17 cellular contexts compared by ENCODE assay signal in the genomic region with DNA sequence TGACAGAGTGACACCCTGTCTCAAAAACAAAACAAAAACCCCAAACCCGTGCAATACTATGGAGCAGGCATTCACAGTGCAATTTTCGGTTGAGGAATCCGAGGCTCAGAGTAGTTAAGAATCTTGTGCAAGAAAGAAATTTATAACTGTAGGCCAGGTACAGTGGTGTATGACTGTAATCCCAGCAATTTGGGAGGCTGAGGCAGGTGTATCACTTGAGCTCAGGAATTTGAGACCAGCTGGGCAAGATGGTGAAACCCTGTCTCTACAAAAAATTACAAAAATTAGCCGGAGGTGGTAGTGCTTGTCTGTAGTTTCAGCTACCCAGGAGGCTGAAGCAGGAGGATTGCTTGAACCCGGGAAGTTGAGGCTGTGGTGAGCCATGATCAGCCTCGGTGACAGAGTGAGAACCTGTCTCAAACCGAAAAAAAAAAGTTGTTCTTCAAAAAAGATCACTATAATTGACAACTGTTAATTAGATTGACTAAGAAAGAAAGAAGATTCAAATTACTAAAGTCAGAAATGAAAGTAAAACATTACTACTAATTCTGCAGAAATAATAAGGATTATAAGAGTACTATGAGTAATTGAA. TPM values are rescaled to one million over a fixed set of nuclear protein-coding genes. Genes with fewer than 3 reads are reported as not detected.
DNase-seq lines count a peak whose midpoint lies in the region; ATAC-seq, FAIRE-seq and TF ChIP-seq lines count a peak whose summit lies in the region.
"Had no signal": no experiment of that assay in that cellular context is flagged by ENCODE, and none has a peak within 500 bp of the region (broad histone marks: within the 10 kb centered on the region; RNA-seq: fewer than 3 reads in every experiment).

No MANE protein-coding gene starts in this region.

- H2AK5ac ChIP-seq in trophoblast cell (ENCODE audit: low read length), result no peak overlapping the region

- H3K4ac ChIP-seq in trophoblast cell (ENCODE audit: low read depth, low read length), result no peak overlapping the region

- H3K14ac ChIP-seq in trophoblast cell (ENCODE audit: low read length), result no peak overlapping the region

- no peak overlapping the region for H2AFZ ChIP-seq in trophoblast cell (ENCODE audit: insufficient read depth, low read length, poor library complexity)

- peaks cover 52% of the 10 kb centered on the region for H3K4me1 Mint-ChIP-seq in activated CD4-positive, alpha-beta memory T cell treated with anti-CD3 and anti-CD28 coated beads, Interleukin-2, amount 10 ng/mL, durations not matched to agents 7 days and 5 days

- POLR2A ChIA-PET in activated CD4-positive, alpha-beta memory T cell treated with anti-CD3 and anti-CD28 coated beads, Interleukin-2, amount 10 ng/mL, durations not matched to agents 7 days and 5 days (lab: Charles Lee), result interaction anchor here (1.0 to 2.4 kb wide), 5 partner anchors 13 to 92 kb away, joined by 3 to 7 read pairs (median 5); a partner anchor contains a TSS

- WGBS in trophoblast cell (ENCODE audit: extremely low coverage, insufficient coverage, insufficient read length), result no CpG with 5 or more reads among the region's 7 CpGs
- 82 to 91% (median 90%) methylated on average over 7 of the region's 7 CpGs for WGBS in stomach, 5 donors
- 93% methylated on average over 7 of the region's 7 CpGs for WGBS in prostate gland

- H4K91ac ChIP-seq in trophoblast cell (ENCODE audit: low read depth, low read length), result no peak overlapping the region

- H3K79me2 ChIP-seq in trophoblast cell (ENCODE audit: control insufficient read depth, insufficient read depth, low read length, poor library complexity), result no peaks in the 10 kb centered on the region

- no peak overlapping the region for H3K4me3 Mint-ChIP-seq in activated CD4-positive, alpha-beta memory T cell treated with anti-CD3 and anti-CD28 coated beads, Interleukin-2, amount 10 ng/mL, durations not matched to agents 7 days and 5 days
- H3K4me3 Mint-ChIP-seq: CD4-positive, alpha-beta T cell; H9 had no signal

- intact Hi-C loops in stomach (cut with DNase I; ENCODE audit: low total_unique reads) (no loop called here), prostate gland (cut with DNase I) (no loop called here)

- no peak overlapping the region for H3K23ac ChIP-seq in trophoblast cell (ENCODE audit: low read length)

- H4K12ac ChIP-seq in trophoblast cell (ENCODE audit: low read depth, low read length), result no peak overlapping the region

- no peak overlapping the region for H3K4me3 ChIP-seq in trophoblast cell (ENCODE audit: low read depth, low read length)
- no peak overlapping the region for H3K4me3 ChIP-seq in stomach
- no peak overlapping the region for H3K4me3 ChIP-seq in prostate gland
- H3K4me3 ChIP-seq: BLaER1 treated with 17β-estradiol and CSF1 and Interleukin-3, amounts not matched to agents 10 nM and 100 nM had no signal

- H3K27me3 Mint-ChIP-seq in activated CD4-positive, alpha-beta memory T cell treated with anti-CD3 and anti-CD28 coated beads, Interleukin-2, amount 10 ng/mL, durations not matched to agents 7 days and 5 days, result no peaks in the 10 kb centered on the region
- H3K27me3 Mint-ChIP-seq: CD4-positive, alpha-beta T cell had no signal

- peaks cover 3% of the 10 kb centered on the region for H3K9me3 Mint-ChIP-seq in activated CD4-positive, alpha-beta memory T cell treated with anti-CD3 and anti-CD28 coated beads, Interleukin-2, amount 10 ng/mL, durations not matched to agents 7 days and 5 days
- H3K9me3 Mint-ChIP-seq: CD4-positive, alpha-beta T cell; H9 had no signal

- peaks cover 78% of the 10 kb centered on the region for H3K36me3 Mint-ChIP-seq in activated CD4-positive, alpha-beta memory T cell treated with anti-CD3 and anti-CD28 coated beads, Interleukin-2, amount 10 ng/mL, durations not matched to agents 7 days and 5 days (ENCODE audit: low read depth)

- no peak overlapping the region for H4K8ac ChIP-seq in trophoblast cell (ENCODE audit: low read depth, low read length)

- H3K27ac Mint-ChIP-seq in activated CD4-positive, alpha-beta memory T cell treated with anti-CD3 and anti-CD28 coated beads, Interleukin-2, amount 10 ng/mL, durations not matched to agents 7 days and 5 days, result peak overlapping the region; percentile 68
- H3K27ac Mint-ChIP-seq: CD4-positive, alpha-beta T cell; H9 had no signal

- H3K79me1 ChIP-seq in trophoblast cell (ENCODE audit: low read length), result no peaks in the 10 kb centered on the region

- peak; percentile 63 to 80 for ATAC-seq in activated CD4-positive, CD25-positive, alpha-beta regulatory T cell treated with anti-CD3 and anti-CD28 coated beads, Interleukin-2, amount 50 U/mL, for 24 hours

- peaks cover 0 to 4% of the 10 kb centered on the region in 2 experiments for H3K4me1 ChIP-seq in trophoblast cell (ENCODE audit: control insufficient read depth in 1 of 2, insufficient read depth in 2 of 2, low read length in 2 of 2)
- H3K4me1 ChIP-seq in stomach, result no peaks in the 10 kb centered on the region
- no peaks in the 10 kb centered on the region for H3K4me1 ChIP-seq in prostate gland (replicated peaks)

- H3K9ac ChIP-seq in trophoblast cell (ENCODE audit: low read length), result no peak overlapping the region
- H3K9ac ChIP-seq: BLaER1 treated with 17β-estradiol and CSF1 and Interleukin-3, amounts not matched to agents 10 nM and 100 nM had no signal

- CTCF ChIA-PET in activated CD4-positive, alpha-beta memory T cell treated with anti-CD3 and anti-CD28 coated beads, Interleukin-2, amount 10 ng/mL, durations not matched to agents 7 days and 5 days (lab: Charles Lee), result interaction anchor here (1.1 to 1.4 kb wide), 6 partner anchors 13 to 77 kb away, joined by 3 to 5 read pairs (median 4); a partner anchor contains a TSS

- no peak overlapping the region for H2BK12ac ChIP-seq in trophoblast cell (ENCODE audit: low read length)

- H2BK5ac ChIP-seq in trophoblast cell (ENCODE audit: low read depth, low read length, poor library complexity), result no peak overlapping the region

- H3K9me3 ChIP-seq in trophoblast cell (ENCODE audit: insufficient read depth, low read depth, low read length) (no peaks in the 10 kb centered on the region), stomach (peaks cover 0 to 5% (median 0%) of the 10 kb centered on the region in 4 donors), prostate gland (no peaks in the 10 kb centered on the region)

- no peak overlapping the region for H3K4me2 ChIP-seq in trophoblast cell (ENCODE audit: low read length)
- H3K4me2 ChIP-seq: BLaER1 treated with 17β-estradiol and CSF1 and Interleukin-3, amounts not matched to agents 10 nM and 100 nM had no signal

- no peak for TF ChIP-seq CTCF in stomach (IDR thresholded peaks at IDR 0.05)
- no peak for TF ChIP-seq CTCF in prostate gland (IDR thresholded peaks at IDR 0.05)

- H3K36me3 ChIP-seq in trophoblast cell (ENCODE audit: control insufficient read depth in 1 of 2, insufficient read depth in 2 of 2, low read length in 2 of 2) (no peaks in the 10 kb centered on the region), stomach (peaks cover 0 to 45% (median 25%) of the 10 kb centered on the region in 4 donors), prostate gland (no peaks in the 10 kb centered on the region)

- FAIRE-seq in GM12891 (lab: Jason Lieb, UNC), result peak; percentile 41
- FAIRE-seq: GM12892 had no signal

- no peak for DNase-seq in activated CD4-positive, CD25-positive, alpha-beta regulatory T cell treated with anti-CD3 and anti-CD28 coated beads, Interleukin-2, amount 50 U/mL, for 72 hours
- DNase-seq in GM12891 (ENCODE audit: insufficient read length, low spot score) (no peak), trophoblast cell (peak; percentile 90 to 97), stomach (no peak), NCI-H446 treated with DMSO at 0.1 percent for 48 hours (lab: John Stamatoyannopoulos, UW) (no peak), prostate gland (ENCODE audit: low spot score) (no peak)
- no peak for DNase-seq in activated CD4-positive, alpha-beta memory T cell treated with anti-CD3 and anti-CD28 coated beads, Interleukin-2, amount 10 ng/mL, durations not matched to agents 7 days and 5 days
- DNase-seq: AML-193; CD4-positive, alpha-beta T cell; DMS79; GOT3; H9; IMR-90 had no signal

- H3K18ac ChIP-seq in trophoblast cell (ENCODE audit: low read length), result no peak overlapping the region

- no peak for TF ChIP-seq EP300 in stomach (IDR thresholded peaks at IDR 0.05)

- TF ChIP-seq POLR2A in GM12891 (IDR thresholded peaks at IDR 0.05; ENCODE audit: low read depth, low read length) (no peak), stomach (IDR thresholded peaks at IDR 0.05) (no peak), prostate gland (IDR thresholded peaks at IDR 0.05) (no peak)

- H3K27ac ChIP-seq in trophoblast cell (ENCODE audit: low read depth, low read length) (no peak overlapping the region), stomach (no peak overlapping the region), prostate gland (no peak overlapping the region)
- H3K27ac ChIP-seq: 22Rv1; BLaER1 treated with 17β-estradiol and CSF1 and Interleukin-3, amounts not matched to agents 10 nM and 100 nM had no signal

- H3K27me3 ChIP-seq in trophoblast cell (ENCODE audit: insufficient read depth, low read length) (no peaks in the 10 kb centered on the region), stomach (no peaks in the 10 kb centered on the region), prostate gland (replicated peaks; ENCODE audit: insufficient read depth) (no peaks in the 10 kb centered on the region)
- H3K27me3 ChIP-seq: BLaER1 treated with 17β-estradiol and CSF1 and Interleukin-3, amounts not matched to agents 10 nM and 100 nM had no signal

- H2BK120ac ChIP-seq in trophoblast cell (ENCODE audit: insufficient read depth, low read length, poor library complexity), result no peak overlapping the region

TF ChIP-seq in GM12891, 5 proteins besides CTCF, POLR2A, EP300 and RAD21:
- no peak for TF ChIP-seq PAX5 (IDR thresholded peaks at IDR 0.05; ENCODE audit: insufficient read depth, low read length, severe bottlenecking)
- TF ChIP-seq POLR2AphosphoS5 (IDR thresholded peaks at IDR 0.05; ENCODE audit: low read depth, low read length), result no peak
- TF ChIP-seq TAF1 (IDR thresholded peaks at IDR 0.05; ENCODE audit: low read depth, low read length), result no peak
- no peak for TF ChIP-seq SPI1 (IDR thresholded peaks at IDR 0.05; ENCODE audit: low read depth, low read length)
- no peak for TF ChIP-seq POU2F2 (IDR thresholded peaks at IDR 0.05; ENCODE audit: low read depth, low read length)

RNA-seq across cellular contexts. Expression of a gene that starts 12.9 kb away (rescaled TPM):
- 6.1 TPM for polyA plus RNA-seq in GM12891 (2012; ENCODE audit: low read depth, missing spikeins)
- 10 to 100 TPM; 38.2 to 43.0 TPM for total RNA-seq in activated CD4-positive, alpha-beta memory T cell treated with anti-CD3 and anti-CD28 coated beads, Interleukin-2, amount 10 ng/mL, durations not matched to agents 7 days and 5 days
- polyA plus RNA-seq in trophoblast cell (2013), result 19.0 and 21.0 TPM in 2 replicates
- total RNA-seq in stomach (10 to 100 TPM in 1 of 5 donors, 1 to 10 TPM in 3, under 1 TPM in 1; 0.45 to 99.2 (median 4.1) TPM), prostate gland (10 to 100 TPM; 21.4 to 35.8 TPM)
- polyA plus RNA-seq in stomach, result 10 to 100 TPM in 1 of 3 donors, 1 to 10 TPM in 2; 1.1 to 18.1 (median 4.2) TPM
- total RNA-seq: IMR-90 had no signal
- polyA plus RNA-seq: IMR-90 had no signal

Comparison
In these comparisons a context has a peak if more than half of its experiments do, and no peak if none do; other contexts are left out.
1. DNase-seq: peak in trophoblast cell (2 of 2); none in activated CD4-positive, CD25-positive, alpha-beta regulatory T cell treated with anti-CD3 and anti-CD28 coated beads, Interleukin-2, amount 50 U/mL, for 72 hours (single experiment), GM12891 (single experiment), activated CD4-positive, alpha-beta memory T cell treated with anti-CD3 and anti-CD28 coated beads, Interleukin-2, amount 10 ng/mL, durations not matched to agents 7 days and 5 days (single experiment), stomach (single experiment), NCI-H446 treated with DMSO at 0.1 percent for 48 hours (single experiment) and prostate gland (single experiment).